ENCODE assay signal across 8 cellular contexts in genomic region chr11:911031-911889, GRCh38. TPM values are rescaled to one million over a fixed set of nuclear protein-coding genes. Genes with fewer than 3 reads are reported as not detected.
DNase-seq lines count a peak whose midpoint lies in the region; ATAC-seq and TF ChIP-seq lines count a peak whose summit lies in the region.

No MANE protein-coding gene starts in this region.

- no peaks in the 10 kb centered on the region for H3K36me3 Mint-ChIP-seq in natural killer cell treated with Interleukin-12 subunit alpha and Interleukin-12 subunit beta and Interleukin-15 and Interleukin-18, amount 100 ng/mL, for 72 hours

- intact Hi-C loops in transverse colon (cut with DNase I; ENCODE audit: low total_unique reads), result no loop called here

- H3K4me3 ChIP-seq in KMS-11 (IDR thresholded peaks at IDR 0.05; ENCODE audit: insufficient read depth, low read depth, low read length) (no peak overlapping the region), esophagus (ENCODE audit: low read depth in 1 of 2, low read length in 2 of 2) (peak overlapping the region; percentile 67 to 99), transverse colon (peak overlapping the region; percentile 81 to 95 (median 87))

- in situ Hi-C loops in Caki2 (cut with HindIII; ENCODE audit: low pct_unique_long_range_greater_than_20kb, low sequenced_read_pairs) (no loop called here), transverse colon (cut with MboI; ENCODE audit: low pct_ligation_motif_present in 1 of 4, low pct_unique_long_range_greater_than_20kb in 1 of 4, low sequenced_read_pairs in 3 of 4) (loop anchor here in 1 of 4 donors (25.0 kb wide), 1 partner anchor 126 kb away; the partner anchor contains the start of gene MUC6)

- peak overlapping the region; percentile 50; the same call in 1 of the 2 replicates for H3K9ac ChIP-seq in KMS-11

- 2 to 6% methylated on average over 55 to 68 of the region's 68 CpGs for WGBS in esophagus, 2 donors
- WGBS in transverse colon (ENCODE audit: low coverage in 1 of 2), 2 donors, result 0 to 3% methylated on average over 2 to 50 of the region's 68 CpGs

- H3K4me1 ChIP-seq in KMS-11 (ENCODE audit: low read depth, poor library complexity, severe bottlenecking) (peaks cover 32% of the 10 kb centered on the region), esophagus (ENCODE audit: control insufficient read depth in 2 of 2, insufficient read depth in 2 of 2, low read length in 1 of 2) (peaks cover 3 to 7% of the 10 kb centered on the region in 2 donors), transverse colon (peaks cover 12 to 17% (median 15%) of the 10 kb centered on the region in 4 donors)

- H3K4me3 Mint-ChIP-seq in natural killer cell treated with Interleukin-12 subunit alpha and Interleukin-12 subunit beta and Interleukin-15 and Interleukin-18, amount 100 ng/mL, for 72 hours, result peak overlapping the region; percentile 96

- H3K4me2 ChIP-seq in KMS-11, result peak overlapping the region; percentile 74

- TF ChIP-seq EP300 in transverse colon (IDR thresholded peaks at IDR 0.05; ENCODE audit: low read depth), result no peak

- no peaks in the 10 kb centered on the region for H3K27me3 Mint-ChIP-seq in natural killer cell treated with Interleukin-12 subunit alpha and Interleukin-12 subunit beta and Interleukin-15 and Interleukin-18, amount 100 ng/mL, for 72 hours

- H3K79me2 ChIP-seq in KMS-11 (ENCODE audit: insufficient read depth, low read depth), result peaks cover 20% of the 10 kb centered on the region

- ATAC-seq in GM21423 (IDR thresholded peaks at IDR 0.05; ENCODE audit: unreplicated experiment), result peak; percentile 30
- ATAC-seq in natural killer cell treated with Interleukin-12 subunit alpha and Interleukin-12 subunit beta and Interleukin-15 and Interleukin-18, amount 100 ng/mL, for 72 hours, result peak; percentile 49 to 51

- H3K4me1 Mint-ChIP-seq in natural killer cell treated with Interleukin-12 subunit alpha and Interleukin-12 subunit beta and Interleukin-15 and Interleukin-18, amount 100 ng/mL, for 72 hours (ENCODE audit: low read depth in 2 of 2), result peaks cover 12 to 13% of the 10 kb centered on the region in 2 donors

- no peaks in the 10 kb centered on the region for H3K9me3 Mint-ChIP-seq in natural killer cell treated with Interleukin-12 subunit alpha and Interleukin-12 subunit beta and Interleukin-15 and Interleukin-18, amount 100 ng/mL, for 72 hours

- TF ChIP-seq CTCF in KMS-11 (conservative IDR thresholded peaks at IDR 0.05; ENCODE audit: low read depth, low read length) (no peak), transverse colon (IDR thresholded peaks at IDR 0.05) (no peak)

- TF ChIP-seq POLR2A in transverse colon (IDR thresholded peaks at IDR 0.05), result no peak

- peak; percentile 39 for DNase-seq in Caki2 (ENCODE audit: low read depth)
- peak; percentile 14 for DNase-seq in activated CD4-positive, alpha-beta T cell treated with anti-CD3 and anti-CD28 coated beads, Interleukin-2, amount 50 U/mL, for 1 hour
- no peak for DNase-seq in natural killer cell treated with Interleukin-12 subunit alpha and Interleukin-12 subunit beta and Interleukin-15 and Interleukin-18, amount 100 ng/mL, for 72 hours (ENCODE audit: low spot score)
- DNase-seq in transverse colon, result peak; percentile 47
- no peak for DNase-seq in 8988T

- H3K27me3 ChIP-seq in KMS-11 (ENCODE audit: insufficient read depth, low read depth) (no peaks in the 10 kb centered on the region), esophagus (ENCODE audit: control insufficient read depth in 1 of 2, insufficient read depth in 2 of 2, low read length in 2 of 2) (no peaks in the 10 kb centered on the region), transverse colon (no peaks in the 10 kb centered on the region)

- peak overlapping the region; percentile 74 to 92 for H3K27ac Mint-ChIP-seq in natural killer cell treated with Interleukin-12 subunit alpha and Interleukin-12 subunit beta and Interleukin-15 and Interleukin-18, amount 100 ng/mL, for 72 hours

- no peaks in the 10 kb centered on the region for H4K20me1 ChIP-seq in KMS-11 (ENCODE audit: insufficient read depth)

- H3K36me3 ChIP-seq in KMS-11 (ENCODE audit: insufficient read depth) (no peaks in the 10 kb centered on the region), esophagus (ENCODE audit: control insufficient read depth in 2 of 2, insufficient read depth in 2 of 2, low read length in 1 of 2) (no peaks in the 10 kb centered on the region), transverse colon (no peaks in the 10 kb centered on the region)

- H3K9me3 ChIP-seq in esophagus (ENCODE audit: control insufficient read depth in 2 of 2, insufficient read depth in 1 of 2, low read depth in 1 of 2, low read length in 1 of 2) (no peaks in the 10 kb centered on the region), transverse colon (no peaks in the 10 kb centered on the region)

- H3K27ac ChIP-seq in KMS-11 (peak overlapping the region; percentile 26; the same call in 1 of the 2 replicates), esophagus (ENCODE audit: low read depth in 2 of 2, low read length in 1 of 2) (peak overlapping the region; percentile 77 to 89), transverse colon (peak overlapping the region; percentile 90 to 98 (median 94))

- peak overlapping the region; percentile 72 for H2AFZ ChIP-seq in KMS-11 (ENCODE audit: low read depth)

RNA-seq across cellular contexts. Expression of gene CHID1, which starts 0.7 kb away (rescaled TPM):
- total RNA-seq in Caki2 (2014; rRNA removed; shearing (Covaris generic); ENCODE audit: low replicate concordance), result 146 and 165 TPM in 2 replicates
- polyA plus RNA-seq in esophagus, result 10 to 100 TPM; 22.5 to 30.7 TPM
- total RNA-seq in natural killer cell treated with Interleukin-12 subunit alpha and Interleukin-12 subunit beta and Interleukin-15 and Interleukin-18, amount 100 ng/mL, for 72 hours, result 100 to 1,000 TPM in 1 of 2 donors, 10 to 100 TPM in 1; 64.8 to 115 TPM
- 10 to 100 TPM; 15.3 to 58.2 (median 41.4) TPM for total RNA-seq in transverse colon

RNA-seq across cellular contexts. Expression of gene AP2A2, which starts 14.4 kb away (rescaled TPM):
- 49.4 and 52.6 TPM in 2 replicates for total RNA-seq in Caki2 (2014; rRNA removed; shearing (Covaris generic); ENCODE audit: low replicate concordance)
- polyA plus RNA-seq in esophagus, result 10 to 100 TPM; 17.3 to 20.2 TPM
- 10 to 100 TPM; 51.6 to 75.1 TPM for total RNA-seq in natural killer cell treated with Interleukin-12 subunit alpha and Interleukin-12 subunit beta and Interleukin-15 and Interleukin-18, amount 100 ng/mL, for 72 hours
- total RNA-seq in transverse colon, result 100 to 1,000 TPM in 2 of 4 donors, 10 to 100 TPM in 2; 70.5 to 130 (median 102) TPM

Comparison
In these comparisons a context has a peak if more than half of its experiments do, and no peak if none do; other contexts are left out.
1. DNase-seq: peak in Caki2 (single experiment), activated CD4-positive, alpha-beta T cell treated with anti-CD3 and anti-CD28 coated beads, Interleukin-2, amount 50 U/mL, for 1 hour (single experiment) and transverse colon (single experiment); none in natural killer cell treated with Interleukin-12 subunit alpha and Interleukin-12 subunit beta and Interleukin-15 and Interleukin-18, amount 100 ng/mL, for 72 hours (single experiment) and 8988T (single experiment).
2. H3K27ac ChIP-seq: peak in every context shown above with its lines; median percentile 94 in transverse colon; 83 in esophagus; 26 in KMS-11.